1 cellular context compared by ENCODE assay signal in the genomic region with DNA sequence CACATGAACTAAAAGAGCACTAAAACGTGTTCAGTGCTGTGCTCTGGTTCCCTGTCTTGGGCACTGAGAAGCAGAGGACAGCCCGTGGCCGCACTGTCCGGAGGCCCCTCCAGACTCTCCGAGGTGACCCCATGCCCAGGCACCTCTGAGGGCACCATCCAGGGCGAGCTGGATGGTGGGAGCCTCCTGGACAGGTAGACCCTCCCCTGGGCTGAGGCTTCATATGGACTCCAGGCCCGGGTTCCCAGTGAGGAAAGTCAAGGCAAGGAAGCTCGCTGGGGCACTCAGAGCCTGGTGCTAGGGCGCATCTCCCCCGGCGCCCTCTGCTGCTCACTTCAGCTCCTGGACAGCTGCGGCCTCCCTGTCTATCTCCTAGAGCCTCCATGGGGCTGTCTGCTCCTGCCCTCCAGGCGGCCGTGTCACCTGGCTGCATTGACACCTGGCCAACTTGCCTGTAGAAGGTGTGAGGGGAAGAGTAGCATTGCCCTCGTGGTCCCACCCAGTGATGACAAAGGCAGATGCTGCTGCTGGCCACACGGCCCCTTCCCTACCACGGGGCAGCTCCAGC.
TF ChIP-seq lines count a peak whose summit lies in the region.

No MANE protein-coding gene starts in this region.

TF ChIP-seq in GM23338, 12 proteins besides CTCF, POLR2A, EP300 and RAD21 (continued from another document):
- no peak for TF ChIP-seq STAT1 (IDR thresholded peaks at IDR 0.05; ENCODE audit: unreplicated experiment)
